Comparison of ENCODE assay signal across 16 cellular contexts in genomic region chr1:225670356-225670755, GRCh38. TPM values are rescaled to one million over a fixed set of nuclear protein-coding genes. Genes with fewer than 3 reads are reported as not detected.
DNase-seq lines count a peak whose midpoint lies in the region; FAIRE-seq lines count a peak whose summit lies in the region.
"Had no signal": no experiment of that assay in that cellular context is flagged by ENCODE, and none has a peak within 500 bp of the region (broad histone marks: within the 10 kb centered on the region; RNA-seq: fewer than 3 reads in every experiment).

No MANE protein-coding gene starts in this region.

- DNase-seq in H4 (ENCODE audit: low spot score) (peak; percentile 22), RPMI7951 (ENCODE audit: low read depth) (peak; percentile 72), astrocyte of the hippocampus (ENCODE audit: low read depth, low spot score) (peak; percentile 67), urothelium cell line (ENCODE audit: low spot score) (no peak), occipital lobe (lab: John Stamatoyannopoulos, UW) (no peak), T-helper 2 cell (no peak)
- no peak for DNase-seq in stimulated activated naive CD4-positive, alpha-beta T cell (lab: John Stamatoyannopoulos, UW)
- DNase-seq: DND-41, GDM1, Kasumi-1, NCI-H1105 treated with DMSO at 0.1 percent for 48 hours, NCI-H1694, NCI-H2081 treated with DMSO at 0.1 percent for 48 hours, NCI-H748 treated with DMSO at 0.1 percent for 48 hours, SHP77 treated with DMSO at 0.1 percent for 48 hours had no signal

- FAIRE-seq in urothelium cell line (lab: Jason Lieb, UNC), result peak; percentile 84
- FAIRE-seq: HTR-8/SVneo had no signal

RNA-seq across cellular contexts. Expression of gene ENAH, which starts 17.4 kb away (rescaled TPM):
- total RNA-seq in H4 (2014; rRNA removed; shearing (Covaris generic)), result 89.4 and 98.0 TPM in 2 replicates
- total RNA-seq in RPMI7951 (2014; rRNA removed; shearing (Covaris generic)), result 47.5 and 53.3 TPM in 2 replicates
- total RNA-seq in occipital lobe, result 73.5 TPM

Comparison
In these comparisons a context has a peak if more than half of its experiments do, and no peak if none do; other contexts are left out.
1. DNase-seq: peak in H4 (single experiment), RPMI7951 (single experiment) and astrocyte of the hippocampus (single experiment); none in urothelium cell line (single experiment), stimulated activated naive CD4-positive, alpha-beta T cell (0 of 6), occipital lobe (single experiment) and T-helper 2 cell (0 of 5).